Comparison of ENCODE assay signal across 6 cellular contexts in the genomic region with DNA sequence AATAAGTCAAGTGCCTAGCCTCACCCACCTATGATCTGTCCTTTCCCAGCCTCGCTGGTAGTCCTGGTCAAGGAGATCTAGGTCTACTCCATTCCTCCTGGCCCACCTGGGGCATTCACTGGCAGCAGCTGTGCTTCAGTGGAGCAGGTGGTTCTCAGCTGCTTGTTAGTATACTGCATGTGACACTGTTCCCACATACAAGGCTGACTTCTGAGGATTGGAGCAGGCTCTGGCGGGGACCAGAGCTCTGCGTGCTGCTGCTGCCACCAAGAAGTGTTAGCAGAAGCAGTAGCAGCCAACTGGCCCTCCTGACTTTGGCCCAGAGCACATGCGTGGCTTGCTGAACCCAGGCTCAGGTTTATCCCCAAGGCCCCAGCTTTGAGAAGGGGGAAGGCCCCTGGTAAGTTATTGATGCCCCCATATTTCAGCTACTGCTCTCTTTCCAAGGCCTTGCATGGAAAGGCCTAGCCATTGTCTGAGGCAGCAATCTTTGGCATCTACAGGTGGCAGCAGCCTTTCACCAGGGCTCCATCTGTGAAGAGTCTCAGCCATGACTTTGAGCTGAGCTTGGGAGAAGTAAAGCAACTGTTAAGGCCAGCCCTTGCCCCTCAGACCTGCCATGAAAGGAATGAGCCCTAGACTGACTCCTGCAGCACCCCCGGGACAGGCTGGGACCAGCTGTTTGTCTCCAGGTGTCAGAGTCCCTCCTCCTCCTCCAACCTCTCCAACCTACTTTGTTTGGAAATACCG. TPM values are rescaled to one million over a fixed set of nuclear protein-coding genes. Genes with fewer than 3 reads are reported as not detected.
A peak's percentile ranks its signal among the peaks of the same experiment; 100 is the strongest.
DNase-seq lines count a peak whose midpoint lies in the region; TF ChIP-seq lines count a peak whose summit lies in the region.

No MANE protein-coding gene starts in this region.

- H3K27me3 ChIP-seq in hepatocyte (no peaks in the 10 kb centered on the region), testis (no peaks in the 10 kb centered on the region)

- no peaks in the 10 kb centered on the region for H3K9me2 ChIP-seq in hepatocyte (replicated peaks; ENCODE audit: insufficient read depth)

- H3K36me3 ChIP-seq in hepatocyte (replicated peaks; ENCODE audit: insufficient read depth, low read depth) (peaks cover 5% of the 10 kb centered on the region), testis (ENCODE audit: low read depth, missing control alignments) (no peaks in the 10 kb centered on the region)

- H2AFZ ChIP-seq in hepatocyte = no peak overlapping the region

- no peak overlapping the region for H3K4me3 ChIP-seq in hepatocyte
- no peak overlapping the region for H3K4me3 ChIP-seq in testis

- 80% methylated on average over 6 of the region's 6 CpGs for WGBS in hepatocyte (ENCODE audit: low lambda C conversion rate, missing lambda C conversion rate)
- 74 to 85% methylated on average over 6 of the region's 6 CpGs for WGBS in testis, 2 donors

- H4K20me1 ChIP-seq in hepatocyte (ENCODE audit: insufficient read depth, poor library complexity, severe bottlenecking) = no peaks in the 10 kb centered on the region

- H3K9me3 ChIP-seq in hepatocyte (ENCODE audit: low read depth) (no peaks in the 10 kb centered on the region), testis (no peaks in the 10 kb centered on the region)

- H3K27ac ChIP-seq in hepatocyte (peak overlapping the region; percentile 92), testis (peak overlapping the region; percentile 21 to 50)

- no peak for TF ChIP-seq POLR2A in testis (IDR thresholded peaks at IDR 0.05)

- H3K79me2 ChIP-seq in hepatocyte = no peaks in the 10 kb centered on the region

- no peak for TF ChIP-seq CTCF in hepatocyte (IDR thresholded peaks at IDR 0.05; ENCODE audit: poor library complexity)
- TF ChIP-seq CTCF in testis (IDR thresholded peaks at IDR 0.05) = no peak

- no peak overlapping the region for H3K4me2 ChIP-seq in hepatocyte

- H3K4me1 ChIP-seq in hepatocyte (ENCODE audit: insufficient read depth) (peaks cover 23% of the 10 kb centered on the region), testis (peaks cover 26% of the 10 kb centered on the region)

- DNase-seq in NCI-H526 (lab: John Stamatoyannopoulos, UW) = peak; percentile 67 to 71
- DNase-seq in NCI-H526 treated with DMSO at 0.1 percent for 48 hours (lab: John Stamatoyannopoulos, UW) = no peak
- no peak for DNase-seq in hepatocyte (ENCODE audit: low spot score)
- no peak for DNase-seq in testis
- no peak for DNase-seq in NCI-H187 (lab: John Stamatoyannopoulos, UW)
- no peak for DNase-seq in NCI-H1436 treated with DMSO at 0.1 percent for 48 hours (lab: John Stamatoyannopoulos, UW)

- intact Hi-C loops in testis (cut with DNase I; ENCODE audit: low total_unique reads) = no loop called here

RNA-seq across cellular contexts. Expression of gene ARHGAP1, which starts 26.5 kb away (rescaled TPM):
- 19.6 and 23.4 TPM in 2 replicates for total RNA-seq in hepatocyte
- 56.0 and 62.8 TPM in 2 replicates for polyA plus RNA-seq in hepatocyte
- total RNA-seq in testis = 10 to 100 TPM; 50.2 to 68.9 TPM
- polyA plus RNA-seq in testis (ENCODE audit: insufficient read depth, low read depth, low replicate concordance) = 39.7 TPM

RNA-seq across cellular contexts. Expression of gene ZNF408, which starts 26.9 kb away (rescaled TPM):
- total RNA-seq in hepatocyte (7.8 and 10.4 TPM in 2 replicates), testis (10 to 100 TPM; 18.3 to 27.4 TPM)
- polyA plus RNA-seq in hepatocyte (10.7 and 13.6 TPM in 2 replicates), testis (ENCODE audit: insufficient read depth, low read depth, low replicate concordance) (11.7 TPM)

RNA-seq across cellular contexts. Expression of gene F2, which starts 45.1 kb away (rescaled TPM):
- 79.7 and 85.9 TPM in 2 replicates for total RNA-seq in hepatocyte
- polyA plus RNA-seq in hepatocyte = 96.2 and 111 TPM in 2 replicates
- total RNA-seq in testis = 1 to 10 TPM; 2.4 to 3.6 TPM
- 0.47 TPM for polyA plus RNA-seq in testis (ENCODE audit: insufficient read depth, low read depth, low replicate concordance)

RNA-seq across cellular contexts. Expression of gene ATG13, which starts 56.5 kb away (rescaled TPM):
- total RNA-seq in hepatocyte (60.8 and 89.6 TPM in 2 replicates), testis (100 to 1,000 TPM; 176 to 203 TPM)
- polyA plus RNA-seq in hepatocyte (50.9 and 54.9 TPM in 2 replicates), testis (ENCODE audit: insufficient read depth, low read depth, low replicate concordance) (224 TPM)

RNA-seq across cellular contexts. Expression of gene HARBI1, which starts 56.9 kb away (rescaled TPM):
- total RNA-seq in hepatocyte (4.5 and 6.5 TPM in 2 replicates), testis (10 to 100 TPM; 12.9 to 14.3 TPM)
- polyA plus RNA-seq in hepatocyte (3.7 and 4.4 TPM in 2 replicates), testis (ENCODE audit: insufficient read depth, low read depth, low replicate concordance) (25.2 TPM)

Comparison
In these comparisons a context has a peak if more than half of its experiments do, and no peak if none do; other contexts are left out.
1. DNase-seq: peak in NCI-H526 (2 of 2); none in NCI-H526 treated with DMSO at 0.1 percent for 48 hours (single experiment), hepatocyte (single experiment), testis (single experiment), NCI-H187 (0 of 2) and NCI-H1436 treated with DMSO at 0.1 percent for 48 hours (single experiment).
2. RNA of gene F2, which starts 45.1 kb away (total RNA-seq): 79.7 to 85.9 TPM in hepatocyte; 2.4 to 3.6 TPM in testis; every median in the first group is over 10 times any median in the second.